In genomic region chr4:114603455-114603854, GRCh38 we compare ENCODE assay signal across 1 cellular context.
TF ChIP-seq lines count a peak whose summit lies in the region.

No MANE protein-coding gene starts in this region.

TF ChIP-seq in GM23338, 12 proteins besides CTCF, POLR2A, EP300 and RAD21 (continued from another document):
- TF ChIP-seq ETS1 (IDR thresholded peaks at IDR 0.05) (no peak), EZH2 (IDR thresholded peaks at IDR 0.05; ENCODE audit: low read depth, unreplicated experiment) (no peak), ZNF331 (CRISPR knock-in tag; IDR thresholded peaks at IDR 0.05; ENCODE audit: low read depth) (no peak), EZH2phosphoT487 (IDR thresholded peaks at IDR 0.05; ENCODE audit: unreplicated experiment) (no peak)
